In the genomic region with DNA sequence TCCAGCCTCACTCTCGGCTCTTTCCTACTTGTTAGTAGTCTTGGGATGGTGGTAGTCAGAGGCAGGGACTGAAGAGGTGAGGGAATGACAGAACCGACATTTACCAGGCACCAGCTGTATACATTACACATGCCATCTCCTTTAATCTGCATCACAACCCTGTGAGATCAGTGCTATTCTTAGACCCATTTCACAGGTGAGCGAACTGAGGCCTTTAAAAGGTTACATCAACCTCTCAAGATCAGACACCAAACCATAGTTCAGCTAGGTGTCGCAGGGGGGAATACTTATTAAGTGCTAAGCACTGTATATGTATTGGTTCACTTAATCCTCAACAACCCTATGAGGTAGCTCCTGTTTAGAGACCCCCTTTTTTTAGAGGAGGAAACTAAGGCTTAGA, we compare ENCODE assay signal across 1 cellular context.
A peak's percentile ranks its signal among the peaks of the same experiment; 100 is the strongest.
TF ChIP-seq lines count a peak whose summit lies in the region.

No MANE protein-coding gene starts in this region.

TF ChIP-seq in HepG2, 621 proteins besides CTCF, POLR2A, EP300 and RAD21:
- peak; percentile 86 for TF ChIP-seq ZNF629 (CRISPR knock-in tag; conservative IDR thresholded peaks at IDR 0.05)
- TF ChIP-seq, protein P1, sequence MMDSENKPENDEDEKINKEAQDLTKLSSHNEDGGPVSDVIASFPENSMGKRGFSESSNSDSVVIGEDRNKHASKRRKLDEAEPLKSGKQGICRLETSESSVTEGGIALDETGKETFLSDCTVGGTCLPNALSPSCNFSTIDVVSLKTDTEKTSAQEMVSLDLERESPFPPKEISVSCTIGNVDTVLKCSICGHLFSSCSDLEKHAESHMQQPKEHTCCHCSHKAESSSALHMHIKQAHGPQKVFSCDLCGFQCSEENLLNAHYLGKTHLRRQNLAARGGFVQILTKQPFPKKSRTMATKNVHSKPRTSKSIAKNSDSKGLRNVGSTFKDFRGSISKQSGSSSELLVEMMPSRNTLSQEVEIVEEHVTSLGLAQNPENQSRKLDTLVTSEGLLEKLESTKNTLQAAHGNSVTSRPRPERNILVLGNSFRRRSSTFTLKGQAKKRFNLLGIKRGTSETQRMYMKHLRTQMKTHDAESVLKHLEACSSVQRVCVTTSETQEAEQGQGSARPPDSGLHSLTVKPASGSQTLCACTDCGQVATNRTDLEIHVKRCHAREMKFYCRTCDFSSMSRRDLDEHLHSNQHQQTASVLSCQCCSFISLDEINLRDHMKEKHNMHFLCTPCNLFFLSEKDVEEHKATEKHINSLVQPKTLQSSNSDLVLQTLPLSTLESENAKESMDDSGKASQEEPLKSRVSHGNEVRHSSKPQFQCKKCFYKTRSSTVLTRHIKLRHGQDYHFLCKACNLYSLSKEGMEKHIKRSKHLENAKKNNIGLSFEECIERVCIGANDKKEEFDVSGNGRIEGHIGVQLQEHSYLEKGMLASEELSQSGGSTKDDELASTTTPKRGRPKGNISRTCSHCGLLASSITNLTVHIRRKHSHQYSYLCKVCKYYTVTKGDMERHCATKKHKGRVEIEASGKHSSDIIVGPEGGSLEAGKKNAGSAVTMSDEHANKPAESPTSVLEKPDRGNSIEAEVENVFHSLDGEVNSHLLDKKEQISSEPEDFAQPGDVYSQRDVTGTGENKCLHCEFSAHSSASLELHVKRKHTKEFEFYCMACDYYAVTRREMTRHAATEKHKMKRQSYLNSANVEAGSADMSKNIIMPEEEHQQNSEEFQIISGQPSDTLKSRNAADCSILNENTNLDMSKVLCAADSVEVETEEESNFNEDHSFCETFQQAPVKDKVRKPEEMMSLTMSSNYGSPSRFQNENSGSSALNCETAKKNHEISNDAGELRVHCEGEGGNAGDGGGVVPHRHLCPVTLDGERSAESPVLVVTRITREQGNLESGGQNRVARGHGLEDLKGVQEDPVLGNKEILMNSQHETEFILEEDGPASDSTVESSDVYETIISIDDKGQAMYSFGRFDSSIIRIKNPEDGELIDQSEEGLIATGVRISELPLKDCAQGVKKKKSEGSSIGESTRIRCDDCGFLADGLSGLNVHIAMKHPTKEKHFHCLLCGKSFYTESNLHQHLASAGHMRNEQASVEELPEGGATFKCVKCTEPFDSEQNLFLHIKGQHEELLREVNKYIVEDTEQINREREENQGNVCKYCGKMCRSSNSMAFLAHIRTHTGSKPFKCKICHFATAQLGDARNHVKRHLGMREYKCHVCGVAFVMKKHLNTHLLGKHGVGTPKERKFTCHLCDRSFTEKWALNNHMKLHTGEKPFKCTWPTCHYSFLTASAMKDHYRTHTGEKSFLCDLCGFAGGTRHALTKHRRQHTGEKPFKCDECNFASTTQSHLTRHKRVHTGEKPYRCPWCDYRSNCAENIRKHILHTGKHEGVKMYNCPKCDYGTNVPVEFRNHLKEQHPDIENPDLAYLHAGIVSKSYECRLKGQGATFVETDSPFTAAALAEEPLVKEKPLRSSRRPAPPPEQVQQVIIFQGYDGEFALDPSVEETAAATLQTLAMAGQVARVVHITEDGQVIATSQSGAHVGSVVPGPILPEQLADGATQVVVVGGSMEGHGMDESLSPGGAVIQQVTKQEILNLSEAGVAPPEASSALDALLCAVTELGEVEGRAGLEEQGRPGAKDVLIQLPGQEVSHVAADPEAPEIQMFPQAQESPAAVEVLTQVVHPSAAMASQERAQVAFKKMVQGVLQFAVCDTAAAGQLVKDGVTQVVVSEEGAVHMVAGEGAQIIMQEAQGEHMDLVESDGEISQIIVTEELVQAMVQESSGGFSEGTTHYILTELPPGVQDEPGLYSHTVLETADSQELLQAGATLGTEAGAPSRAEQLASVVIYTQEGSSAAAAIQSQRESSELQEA (CRISPR knock-in tag; IDR thresholded peaks at IDR 0.05; ENCODE audit: not compliant biosample characterization) = no peak
